34 cellular contexts compared by ENCODE assay signal in genomic region chr9:18785604-18786003, GRCh38.
DNase-seq lines count a peak whose midpoint lies in the region; ATAC-seq, FAIRE-seq and TF ChIP-seq lines count a peak whose summit lies in the region.
"Had no signal": no experiment of that assay in that cellular context is flagged by ENCODE, and none has a peak within 500 bp of the region (broad histone marks: within the 10 kb centered on the region; RNA-seq: fewer than 3 reads in every experiment).

No MANE protein-coding gene starts in this region.

- DNase-seq in dermis blood vessel endothelial cell (peak; percentile 90), thyroid gland (no peak), pancreas (no peak), SIG-M5 treated with dmso at 0.1 percent for 504 hours (lab: John Stamatoyannopoulos, UW; ENCODE audit: unreplicated experiment) (no peak)
- DNase-seq in stimulated activated CD4-positive, alpha-beta T cell treated with anti-CD3 and anti-CD28 coated beads, Interleukin-12 subunit alpha, Interleukin-12 subunit beta, amount 100 ng/mL, for 4 hours, result no peak
- DNase-seq: ACHN; activated CD4-positive, alpha-beta T cell treated with anti-CD3 and anti-CD28 coated beads for 36 hours; activated CD8-positive, alpha-beta T cell treated with anti-CD3 and anti-CD28 coated beads, Interleukin-2, amount 10 ng/mL, durations not matched to agents 7 days and 5 days; CD4-positive, alpha-beta memory T cell; effector memory CD8-positive, alpha-beta T cell; erythroblast; foreskin keratinocyte; hypothalamus; IMR-90; left cardiac atrium; MV-4-11; NCI-H1436; NCI-H2081; NCI-H226; NCI-H526 treated with DMSO at 0.1 percent for 48 hours; posterior cingulate gyrus; SHP77 treated with DMSO at 0.1 percent for 48 hours; sigmoid colon; stimulated activated CD4-positive, alpha-beta T cell treated with anti-CD3 and anti-CD28 coated beads, Interleukin-4, amount 100 ng/mL, for 24 hours had no signal

- no peaks in the 10 kb centered on the region for H3K9me3 Mint-ChIP-seq in nephron
- H3K9me3 Mint-ChIP-seq: activated naive CD4-positive, alpha-beta T cell treated with anti-CD3 and anti-CD28 coated beads, Interleukin-2, amount 50 U/mL, for 72 hours; effector memory CD8-positive, alpha-beta T cell; memory B cell; neural crest cell had no signal

- no peaks in the 10 kb centered on the region for H3K36me3 Mint-ChIP-seq in nephron (ENCODE audit: low read depth)
- H3K36me3 Mint-ChIP-seq: activated naive CD4-positive, alpha-beta T cell treated with anti-CD3 and anti-CD28 coated beads, Interleukin-2, amount 50 U/mL, for 72 hours; CD4-positive, alpha-beta memory T cell; memory B cell had no signal

- H3K9me3 ChIP-seq in gastroesophageal sphincter (no peaks in the 10 kb centered on the region), thyroid gland (no peaks in the 10 kb centered on the region), pancreas (no peaks in the 10 kb centered on the region)
- H3K9me3 ChIP-seq: sigmoid colon had no signal

- H3K27me3 ChIP-seq in gastroesophageal sphincter (no peaks in the 10 kb centered on the region), thyroid gland (no peaks in the 10 kb centered on the region), pancreas (no peaks in the 10 kb centered on the region)
- H3K27me3 ChIP-seq: cardiac muscle cell, foreskin keratinocyte, sigmoid colon had no signal

- H3K36me3 ChIP-seq in gastroesophageal sphincter, result no peaks in the 10 kb centered on the region
- no peaks in the 10 kb centered on the region for H3K36me3 ChIP-seq in thyroid gland
- H3K36me3 ChIP-seq in pancreas, result no peaks in the 10 kb centered on the region
- H3K36me3 ChIP-seq: cardiac muscle cell, sigmoid colon had no signal

- H3K27me3 Mint-ChIP-seq in nephron (ENCODE audit: low read depth), result no peaks in the 10 kb centered on the region
- H3K27me3 Mint-ChIP-seq: B cell had no signal

- H3K4me1 ChIP-seq in gastroesophageal sphincter (peaks cover 18 to 44% (median 23%) of the 10 kb centered on the region in 3 donors), thyroid gland (peaks cover 0 to 12% of the 10 kb centered on the region in 2 donors), pancreas (no peaks in the 10 kb centered on the region)
- H3K4me1 ChIP-seq: foreskin keratinocyte had no signal

- H3K4me3 ChIP-seq in gastroesophageal sphincter, result no peak overlapping the region
- no peak overlapping the region for H3K4me3 ChIP-seq in thyroid gland (replicated peaks in 1 of 3)
- no peak overlapping the region for H3K4me3 ChIP-seq in pancreas
- H3K4me3 ChIP-seq: cardiac muscle cell, coronary artery, GM23248, sigmoid colon had no signal

- TF ChIP-seq POLR2A in gastroesophageal sphincter (IDR thresholded peaks at IDR 0.05) (no peak), thyroid gland (IDR thresholded peaks at IDR 0.05) (no peak)

- no peak overlapping the region for H3K4me3 Mint-ChIP-seq in nephron
- H3K4me3 Mint-ChIP-seq: activated CD4-positive, alpha-beta T cell treated with anti-CD3 and anti-CD28 coated beads for 36 hours; activated CD8-positive, alpha-beta T cell treated with anti-CD3 and anti-CD28 coated beads, Interleukin-2, amount 10 ng/mL, durations not matched to agents 7 days and 5 days; B cell; CD4-positive, alpha-beta memory T cell; effector memory CD8-positive, alpha-beta T cell; memory B cell; neural crest cell had no signal

- FAIRE-seq in pancreas (lab: Jason Lieb, UNC), result no peak

- intact Hi-C loops in thyroid gland (cut with DNase I), result no loop called here
- intact Hi-C loops in pancreas (cut with DNase I), result no loop called here

- ATAC-seq in gastroesophageal sphincter, result no peak
- no peak for ATAC-seq in pancreas
- ATAC-seq: activated CD4-positive, alpha-beta T cell treated with anti-CD3 and anti-CD28 coated beads for 36 hours; activated CD8-positive, alpha-beta T cell treated with anti-CD3 and anti-CD28 coated beads, Interleukin-2, amount 10 ng/mL, durations not matched to agents 7 days and 5 days; activated naive CD4-positive, alpha-beta T cell treated with anti-CD3 and anti-CD28 coated beads, Interleukin-2, amount 50 U/mL, for 72 hours; effector memory CD8-positive, alpha-beta T cell; foreskin keratinocyte; Panc1 had no signal

- 78 to 94% methylated on average over 2 of the region's 2 CpGs for WGBS in gastroesophageal sphincter (ENCODE audit: low coverage in 1 of 2), 2 donors
- WGBS in thyroid gland, 2 donors, result 74 to 78% methylated on average over 2 of the region's 2 CpGs
- 74% methylated on average over 2 of the region's 2 CpGs for WGBS in pancreas, 2 donors

- peaks cover 22% of the 10 kb centered on the region for H3K4me1 Mint-ChIP-seq in nephron
- H3K4me1 Mint-ChIP-seq: activated CD4-positive, alpha-beta T cell treated with anti-CD3 and anti-CD28 coated beads for 36 hours; B cell; CD4-positive, alpha-beta memory T cell; memory B cell; neural crest cell had no signal

- TF ChIP-seq CTCF in gastroesophageal sphincter (IDR thresholded peaks at IDR 0.05) (no peak), nephron (IDR thresholded peaks at IDR 0.05; ENCODE audit: unreplicated experiment in 3 of 3) (no peak), thyroid gland (IDR thresholded peaks at IDR 0.05) (no peak), pancreas (IDR thresholded peaks at IDR 0.05) (no peak)

- no peak for TF ChIP-seq EP300 in gastroesophageal sphincter (IDR thresholded peaks at IDR 0.05)

- H3K27ac ChIP-seq in gastroesophageal sphincter, result peak overlapping the region in 3 of 4 donors; percentile 52 to 65 (median 62)
- peak overlapping the region in 2 of 3 donors; percentile 31 to 58 for H3K27ac ChIP-seq in thyroid gland
- no peak overlapping the region for H3K27ac ChIP-seq in pancreas
- H3K27ac ChIP-seq: cardiac muscle cell, foreskin keratinocyte, GM23248 had no signal

- H3K27ac Mint-ChIP-seq in nephron, result peak overlapping the region; percentile 49 to 93 (median 75)
- H3K27ac Mint-ChIP-seq: activated CD4-positive, alpha-beta T cell treated with anti-CD3 and anti-CD28 coated beads for 36 hours; activated CD8-positive, alpha-beta T cell treated with anti-CD3 and anti-CD28 coated beads, Interleukin-2, amount 10 ng/mL, durations not matched to agents 7 days and 5 days; activated naive CD4-positive, alpha-beta T cell treated with anti-CD3 and anti-CD28 coated beads, Interleukin-2, amount 50 U/mL, for 72 hours; B cell; CD4-positive, alpha-beta memory T cell; effector memory CD8-positive, alpha-beta T cell; memory B cell had no signal

Comparison
In these comparisons a context has a peak if more than half of its experiments do, and no peak if none do; other contexts are left out.
1. H3K27ac ChIP-seq: peak in gastroesophageal sphincter (3 of 4) and thyroid gland (2 of 3); none in pancreas (0 of 4).